ENCODE assay signal across 1 cellular context in the genomic region with DNA sequence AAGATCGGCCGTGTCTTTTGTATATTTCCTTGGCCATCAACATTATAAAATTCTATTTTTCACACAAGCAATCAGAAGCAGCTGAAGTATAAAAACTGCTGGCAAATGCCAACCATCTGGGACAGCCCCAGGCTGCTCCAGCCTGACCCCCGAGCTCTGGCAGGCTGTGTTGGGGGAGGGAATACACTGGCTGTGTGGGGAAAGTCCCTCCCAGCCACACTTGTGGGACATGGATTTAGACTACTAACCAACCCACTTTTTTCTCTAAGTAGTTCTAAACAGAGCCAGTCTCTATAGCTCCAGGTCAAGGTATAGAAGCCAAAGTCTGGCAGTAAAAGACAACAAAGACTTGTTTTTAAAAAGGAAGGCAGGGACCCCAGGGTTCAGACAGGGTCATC.
TF ChIP-seq lines count a peak whose summit lies in the region.

No MANE protein-coding gene starts in this region.

TF ChIP-seq in endothelial cell of umbilical vein, 7 proteins besides CTCF, POLR2A, EP300 and RAD21:
- no peak for TF ChIP-seq POLR2AphosphoS5 (IDR thresholded peaks at IDR 0.05; ENCODE audit: insufficient read depth, low read depth, low read length)
- TF ChIP-seq, protein P1, sequence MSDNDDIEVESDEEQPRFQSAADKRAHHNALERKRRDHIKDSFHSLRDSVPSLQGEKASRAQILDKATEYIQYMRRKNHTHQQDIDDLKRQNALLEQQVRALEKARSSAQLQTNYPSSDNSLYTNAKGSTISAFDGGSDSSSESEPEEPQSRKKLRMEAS (IDR thresholded peaks at IDR 0.05; ENCODE audit: insufficient read depth, insufficient read length): no peak
- TF ChIP-seq GATA2 (IDR thresholded peaks at IDR 0.05; ENCODE audit: insufficient read depth, insufficient read length, low read depth, low read length): no peak
- no peak for TF ChIP-seq JUN (IDR thresholded peaks at IDR 0.05; ENCODE audit: borderline replicate concordance, insufficient read depth, insufficient read length, low read depth)
- TF ChIP-seq EZH2 (IDR thresholded peaks at IDR 0.05; ENCODE audit: borderline replicate concordance, low read depth, low read length, severe bottlenecking): no peak
- TF ChIP-seq MYC (IDR thresholded peaks at IDR 0.05; ENCODE audit: low read depth, low read length): no peak
- TF ChIP-seq FOS (IDR thresholded peaks at IDR 0.05; ENCODE audit: borderline replicate concordance, insufficient read depth, low read length): no peak
